In the genomic region with DNA sequence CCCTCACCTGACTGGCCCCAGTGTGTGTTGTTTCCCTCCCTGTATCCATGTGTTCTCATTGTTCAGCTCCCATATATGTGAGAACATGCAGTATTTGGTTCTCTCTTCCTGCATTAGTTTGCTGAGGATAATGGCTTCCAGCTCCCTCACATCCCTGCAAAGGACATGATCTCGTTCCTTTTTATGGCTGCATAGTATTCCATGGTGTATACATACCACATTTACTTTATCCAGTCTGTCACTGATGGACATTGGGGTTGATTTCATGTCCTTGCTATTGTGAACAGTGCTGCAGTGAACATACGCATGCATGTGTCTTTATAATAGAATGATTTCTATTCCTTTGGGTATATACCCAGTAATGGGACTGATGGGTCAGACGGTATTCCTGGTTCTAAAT, we compare ENCODE assay signal across 2 cellular contexts. TPM values are rescaled to one million over a fixed set of nuclear protein-coding genes. Genes with fewer than 3 reads are reported as not detected.
"Had no signal": no experiment of that assay in that cellular context is flagged by ENCODE, and none has a peak within 500 bp of the region (broad histone marks: within the 10 kb centered on the region; RNA-seq: fewer than 3 reads in every experiment).

No MANE protein-coding gene starts in this region.

RNA-seq across cellular contexts. Expression of a gene that starts 7.4 kb away (rescaled TPM):
- polyA plus RNA-seq: IgD-negative memory B cell had no signal

RNA-seq across cellular contexts. Expression of a gene that starts 16.1 kb away (rescaled TPM):
- total RNA-seq: IMR-90 had no signal
- polyA plus RNA-seq: IMR-90 had no signal
